Comparison of ENCODE assay signal across 9 cellular contexts in the genomic region with DNA sequence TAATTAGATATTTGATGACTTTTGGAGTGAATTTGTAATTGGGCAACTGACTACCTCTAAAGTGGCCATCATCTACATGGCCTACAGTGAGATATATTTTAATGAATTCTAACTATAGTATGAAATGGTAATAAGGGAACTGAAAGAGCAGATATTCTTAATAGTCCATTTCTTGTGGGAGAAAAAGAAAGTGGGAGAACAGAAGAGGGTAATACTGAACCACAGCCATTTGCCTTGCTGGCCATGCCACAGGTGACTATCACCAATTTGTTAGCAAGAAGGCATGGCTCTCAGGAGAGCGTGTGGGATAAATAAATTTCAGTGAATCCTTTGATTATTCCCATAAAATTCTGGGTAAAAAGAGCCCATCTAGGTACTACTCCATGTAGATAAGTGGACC.
"Had no signal": no experiment of that assay in that cellular context is flagged by ENCODE, and none has a peak within 500 bp of the region (broad histone marks: within the 10 kb centered on the region; RNA-seq: fewer than 3 reads in every experiment).

No MANE protein-coding gene starts in this region.

- H3K9me3 Mint-ChIP-seq: GM23338, IgD-negative memory B cell had no signal

- H3K4me3 Mint-ChIP-seq: GM23338, H9, IgD-negative memory B cell had no signal

- FAIRE-seq: H1, H54, HTR-8/SVneo had no signal

- H3K36me3 Mint-ChIP-seq: IgD-negative memory B cell had no signal

- DNase-seq: H9, HCEC 1CT, KBM-7 had no signal

- H3K27ac Mint-ChIP-seq: GM23338, H9, IgD-negative memory B cell had no signal

- H3K27ac ChIP-seq: KMS-11 had no signal

- H3K4me2 ChIP-seq: GM23338, KMS-11 had no signal

- H2AFZ ChIP-seq: GM23338 had no signal

- H3K9ac ChIP-seq: KMS-11 had no signal

- H3K4me1 Mint-ChIP-seq: IgD-negative memory B cell had no signal

- ATAC-seq: GM23338 had no signal

- H3K4me3 ChIP-seq: GM23338 had no signal

- H3K27me3 Mint-ChIP-seq: IgD-negative memory B cell had no signal
